Comparison of ENCODE assay signal across 25 cellular contexts in genomic region chr14:99668307-99668997, GRCh38. TPM values are rescaled to one million over a fixed set of nuclear protein-coding genes. Genes with fewer than 3 reads are reported as not detected.
"Had no signal": no experiment of that assay in that cellular context is flagged by ENCODE, and none has a peak within 500 bp of the region (broad histone marks: within the 10 kb centered on the region; RNA-seq: fewer than 3 reads in every experiment).

No MANE protein-coding gene starts in this region.

- ATAC-seq: activated CD4-positive, alpha-beta T cell treated with anti-CD3 and anti-CD28 coated beads for 36 hours; activated T-cell treated with anti-CD3 and anti-CD28 coated beads, Interleukin-2, amount 50 U/mL, for 72 hours had no signal

- H3K36me3 Mint-ChIP-seq: activated naive CD4-positive, alpha-beta T cell treated with anti-CD3 and anti-CD28 coated beads, Interleukin-2, amount 10 ng/mL, durations not matched to agents 7 days and 5 days; activated naive CD8-positive, alpha-beta T cell treated with anti-CD3 and anti-CD28 coated beads, Interleukin-2, amount 10 ng/mL, durations not matched to agents 7 days and 5 days had no signal

- H3K27ac Mint-ChIP-seq: activated CD4-positive, alpha-beta memory T cell treated with anti-CD3 and anti-CD28 coated beads, Interleukin-2, amount 10 ng/mL, durations not matched to agents 7 days and 5 days; activated CD4-positive, alpha-beta T cell treated with anti-CD3 and anti-CD28 coated beads for 36 hours; activated naive CD4-positive, alpha-beta T cell treated with anti-CD3 and anti-CD28 coated beads, Interleukin-2, amount 10 ng/mL, durations not matched to agents 7 days and 5 days; activated naive CD8-positive, alpha-beta T cell treated with anti-CD3 and anti-CD28 coated beads, Interleukin-2, amount 10 ng/mL, durations not matched to agents 7 days and 5 days; activated T-cell treated with anti-CD3 and anti-CD28 coated beads, Interleukin-2, amount 50 U/mL, for 72 hours; activated T-helper 2 cell treated with anti-CD3 and anti-CD28 coated beads, Interferon-gamma antibody, Interleukin-2, Interleukin-4, amounts not matched to agents 10 μg/mL and 5 μg/mL and 100 μg/mL, durations not matched to agents 14 hours and 24 hours and 36 hours; T-helper 1 cell treated with Interleukin-12 subunit alpha and Interleukin-12 subunit beta and Interleukin-4 antibody, amounts not matched to agents 30 μg/mL and 1 μg/mL, for 36 hours had no signal

- H3K9me3 Mint-ChIP-seq: activated CD4-positive, alpha-beta memory T cell treated with anti-CD3 and anti-CD28 coated beads, Interleukin-2, amount 10 ng/mL, durations not matched to agents 7 days and 5 days; activated naive CD4-positive, alpha-beta T cell treated with anti-CD3 and anti-CD28 coated beads, Interleukin-2, amount 10 ng/mL, durations not matched to agents 7 days and 5 days; activated naive CD8-positive, alpha-beta T cell treated with anti-CD3 and anti-CD28 coated beads, Interleukin-2, amount 10 ng/mL, durations not matched to agents 7 days and 5 days; activated T-cell treated with anti-CD3 and anti-CD28 coated beads, Interleukin-2, amount 50 U/mL, for 72 hours; activated T-helper 2 cell treated with anti-CD3 and anti-CD28 coated beads, Interferon-gamma antibody, Interleukin-2, Interleukin-4, amounts not matched to agents 10 μg/mL and 5 μg/mL and 100 μg/mL, durations not matched to agents 14 hours and 24 hours and 36 hours; T-helper 1 cell treated with Interleukin-12 subunit alpha and Interleukin-12 subunit beta and Interleukin-4 antibody, amounts not matched to agents 30 μg/mL and 1 μg/mL, for 36 hours had no signal

- H3K9me3 ChIP-seq: adrenal gland had no signal

- H3K36me3 ChIP-seq: adrenal gland had no signal

- H3K4me3 ChIP-seq: adrenal gland, K562, PC-9 had no signal

- H3K4me3 Mint-ChIP-seq: activated CD4-positive, alpha-beta memory T cell treated with anti-CD3 and anti-CD28 coated beads, Interleukin-2, amount 10 ng/mL, durations not matched to agents 7 days and 5 days; activated CD4-positive, alpha-beta T cell treated with anti-CD3 and anti-CD28 coated beads for 36 hours; activated naive CD4-positive, alpha-beta T cell treated with anti-CD3 and anti-CD28 coated beads, Interleukin-2, amount 10 ng/mL, durations not matched to agents 7 days and 5 days; activated naive CD8-positive, alpha-beta T cell treated with anti-CD3 and anti-CD28 coated beads, Interleukin-2, amount 10 ng/mL, durations not matched to agents 7 days and 5 days; activated T-cell treated with anti-CD3 and anti-CD28 coated beads, Interleukin-2, amount 50 U/mL, for 72 hours; T-helper 1 cell treated with Interleukin-12 subunit alpha and Interleukin-12 subunit beta and Interleukin-4 antibody, amounts not matched to agents 30 μg/mL and 1 μg/mL, for 36 hours had no signal

- H3K4me1 Mint-ChIP-seq: activated CD4-positive, alpha-beta T cell treated with anti-CD3 and anti-CD28 coated beads for 36 hours; activated naive CD8-positive, alpha-beta T cell treated with anti-CD3 and anti-CD28 coated beads, Interleukin-2, amount 10 ng/mL, durations not matched to agents 7 days and 5 days had no signal

- H2AFZ ChIP-seq: PC-9 had no signal

- H3K27me3 ChIP-seq: adrenal gland had no signal

- H3K4me1 ChIP-seq: adrenal gland had no signal

- H3K4me2 ChIP-seq: PC-9 had no signal

- H3K27ac ChIP-seq: adrenal gland, PC-9 had no signal

- DNase-seq: activated CD4-positive, alpha-beta memory T cell treated with anti-CD3 and anti-CD28 coated beads, Interleukin-2, amount 10 ng/mL, durations not matched to agents 7 days and 5 days; activated CD4-positive, alpha-beta T cell treated with anti-CD3 and anti-CD28 coated beads for 36 hours; activated CD4-positive, alpha-beta T cell treated with anti-CD3 and anti-CD28 coated beads, Interleukin-2, amount 50 U/mL, for 1 hour; activated gamma-delta T cell treated with Interleukin-2 at 50 U/mL for 16 hours; activated naive CD4-positive, alpha-beta T cell treated with anti-CD3 and anti-CD28 coated beads, Interleukin-2, amount 10 ng/mL, durations not matched to agents 7 days and 5 days; activated naive CD8-positive, alpha-beta T cell treated with anti-CD3 and anti-CD28 coated beads, Interleukin-2, amount 10 ng/mL, durations not matched to agents 7 days and 5 days; activated T-cell treated with anti-CD3 and anti-CD28 coated beads for 4 hours; activated T-cell treated with anti-CD3 and anti-CD28 coated beads, Interleukin-2, amount 50 U/mL, for 72 hours; anterior cingulate cortex; MM.1S; NCI-H1105; NCI-H1436; NCI-H1694 treated with DMSO at 0.1 percent for 48 hours; NCI-H2029 treated with DMSO at 0.1 percent for 48 hours; NCI-H446; NCI-H524; PC-9; SHP77 treated with DMSO at 0.1 percent for 48 hours; T-helper 9 cell had no signal

RNA-seq across cellular contexts. Expression of gene CYP46A1, which starts 15.6 kb away (rescaled TPM):
- total RNA-seq: activated T-helper 2 cell treated with anti-CD3 and anti-CD28 coated beads, Interferon-gamma antibody, Interleukin-2, Interleukin-4, amounts not matched to agents 10 μg/mL and 5 μg/mL and 100 μg/mL, durations not matched to agents 14 hours and 24 hours and 36 hours; K562; PC-9; SK-MEL-5 had no signal
- polyA plus RNA-seq: K562 had no signal

RNA-seq across cellular contexts. Expression of gene HHIPL1, which starts 23.5 kb away (rescaled TPM):
- total RNA-seq: activated CD8-positive, alpha-beta memory T cell treated with anti-CD3 and anti-CD28 coated beads for 36 hours; activated T-helper 2 cell treated with anti-CD3 and anti-CD28 coated beads, Interferon-gamma antibody, Interleukin-2, Interleukin-4, amounts not matched to agents 10 μg/mL and 5 μg/mL and 100 μg/mL, durations not matched to agents 14 hours and 24 hours and 36 hours; K562 had no signal
- polyA plus RNA-seq: K562 had no signal
